ENCODE assay signal across 19 cellular contexts in genomic region chr3:190695994-190696393, GRCh38.
"Had no signal": no experiment of that assay in that cellular context is flagged by ENCODE, and none has a peak within 500 bp of the region (broad histone marks: within the 10 kb centered on the region; RNA-seq: fewer than 3 reads in every experiment).

No MANE protein-coding gene starts in this region.

- H3K27ac ChIP-seq: foreskin keratinocyte, neutrophil, psoas muscle, spleen, tibial artery, uterus had no signal

- H3K36me3 ChIP-seq: neutrophil, spleen, tibial artery, upper lobe of left lung, uterus had no signal

- H3K4me3 ChIP-seq: mucosa of descending colon, psoas muscle, spleen, tibial artery, uterus had no signal

- ATAC-seq: foreskin keratinocyte; left cardiac atrium; mucosa of descending colon; naive thymus-derived CD8-positive, alpha-beta T cell; psoas muscle; sciatic nerve; stimulated activated memory B cell treated with anti-CD40 and anti-IgM and Interleukin-4, amounts not matched to agents 10 μg/mL and 1 μg/mL and 100 μg/mL, for 72 hours had no signal

- H3K4me1 ChIP-seq: tibial artery, uterus had no signal

- DNase-seq: dermis blood vessel endothelial cell; foreskin keratinocyte; immature natural killer cell; left cardiac atrium; mammary epithelial cell; mucosa of descending colon; naive thymus-derived CD8-positive, alpha-beta T cell; psoas muscle; retina; spleen; stimulated activated CD4-positive, alpha-beta T cell treated with anti-CD3 and anti-CD28 coated beads, Interleukin-15, amount 100 ng/mL, for 24 hours; stimulated activated CD4-positive, alpha-beta T cell treated with anti-CD3 and anti-CD28 coated beads, Interleukin-1b, Interleukin-23, amount 100 ng/mL, for 48 hours; stimulated activated CD4-positive, alpha-beta T cell treated with anti-CD3 and anti-CD28 coated beads, Interleukin-4, amount 100 ng/mL, for 24 hours; tibial artery; upper lobe of left lung; uterus had no signal

- H3K9me3 ChIP-seq: mucosa of descending colon, neutrophil, psoas muscle, spleen, tibial artery, upper lobe of left lung, uterus had no signal

- H3K27me3 ChIP-seq: foreskin keratinocyte, neutrophil, upper lobe of left lung, uterus had no signal
